20 cellular contexts compared by ENCODE assay signal in the genomic region with DNA sequence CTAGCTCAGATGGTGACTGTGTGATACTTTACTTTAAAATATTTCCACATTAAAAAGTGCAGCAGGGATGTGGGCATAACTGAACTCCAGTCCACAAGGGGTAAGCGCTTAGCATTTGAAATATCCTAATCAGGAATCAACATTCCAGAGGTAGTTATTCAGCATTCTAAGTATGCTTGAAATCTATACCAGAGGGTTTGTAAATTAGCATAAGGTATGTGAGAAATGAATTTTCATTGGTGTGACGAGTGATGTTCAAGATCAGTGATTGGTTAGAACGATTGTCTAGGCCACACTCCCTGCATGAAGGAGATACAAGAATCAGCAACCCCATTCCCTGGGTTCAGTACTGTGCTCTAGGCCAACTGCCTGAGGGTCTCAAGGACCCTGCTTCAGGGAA. TPM values are rescaled to one million over a fixed set of nuclear protein-coding genes. Genes with fewer than 3 reads are reported as not detected.
DNase-seq lines count a peak whose midpoint lies in the region; ATAC-seq, FAIRE-seq and TF ChIP-seq lines count a peak whose summit lies in the region.
"Had no signal": no experiment of that assay in that cellular context is flagged by ENCODE, and none has a peak within 500 bp of the region (broad histone marks: within the 10 kb centered on the region; RNA-seq: fewer than 3 reads in every experiment).

No MANE protein-coding gene starts in this region.

- H2BK120ac ChIP-seq in mesendoderm (ENCODE audit: low read depth, low read length), result no peak overlapping the region

- H3K36me3 ChIP-seq in SK-N-SH (replicated peaks in 1 of 2; ENCODE audit: control insufficient read depth in 1 of 2, insufficient read depth in 2 of 2, low read length in 1 of 2), result no peaks in the 10 kb centered on the region
- no peaks in the 10 kb centered on the region for H3K36me3 ChIP-seq in bronchial epithelial cell (ENCODE audit: control insufficient read depth, insufficient read depth, low read length)
- H3K36me3 ChIP-seq in mesendoderm (ENCODE audit: control insufficient read depth, insufficient read depth, low read length), result no peaks in the 10 kb centered on the region

- no peaks in the 10 kb centered on the region for H4K20me1 ChIP-seq in SK-N-SH (ENCODE audit: insufficient read depth)

- no peaks in the 10 kb centered on the region for H3K79me1 ChIP-seq in mesendoderm (ENCODE audit: low read length)

- POLR2A ChIA-PET in SK-N-SH (lab: Yijun Ruan, JAX), result no interaction called here

- H3K4me1 ChIP-seq in SK-N-SH (ENCODE audit: control insufficient read depth in 1 of 2, insufficient read depth in 2 of 2, low read depth in 1 of 2, low read length in 1 of 2), result no peaks in the 10 kb centered on the region
- H3K4me1 ChIP-seq in mesendoderm (ENCODE audit: control insufficient read depth, low read depth, low read length), result no peaks in the 10 kb centered on the region

- H3K9ac ChIP-seq in SK-N-SH, result no peak overlapping the region
- no peak overlapping the region for H3K9ac ChIP-seq in mesendoderm (ENCODE audit: low read length)

- no peak overlapping the region for H2BK5ac ChIP-seq in mesendoderm (ENCODE audit: low read length)

- ATAC-seq in SK-N-SH treated with all-trans-retinoic acid at 6 μM for 48 hours, result peak; percentile 59; the same call in 2 of the 3 replicates
- ATAC-seq in GM19328 (IDR thresholded peaks at IDR 0.05; ENCODE audit: unreplicated experiment), result no peak
- no peak for ATAC-seq in GM21737 (IDR thresholded peaks at IDR 0.05; ENCODE audit: unreplicated experiment)
- ATAC-seq: Right ventricle myocardium inferior had no signal

- H3K4ac ChIP-seq in mesendoderm (ENCODE audit: low read depth, low read length), result no peak overlapping the region

- H3K27me3 ChIP-seq in SK-N-SH (ENCODE audit: insufficient read depth) (no peaks in the 10 kb centered on the region), bronchial epithelial cell (ENCODE audit: control insufficient read depth, insufficient read depth, low read length) (peaks cover 8% of the 10 kb centered on the region), mesendoderm (ENCODE audit: insufficient read depth, low read length, poor library complexity) (no peaks in the 10 kb centered on the region)

- DNase-seq in SK-N-SH (no peak), bronchial epithelial cell (ENCODE audit: low read depth) (peak; percentile 22), mesendoderm (peak; percentile 43), ACHN (no peak), GM10266 (ENCODE audit: extremely low spot score) (no peak)
- DNase-seq: CD4-positive, alpha-beta T cell; DMS153; H7; HFFc6; NCI-H1436 treated with DMSO at 0.1 percent for 48 hours; NCI-H2029; NCI-H446 treated with DMSO at 0.1 percent for 48 hours had no signal

- CTCF ChIA-PET in SK-N-SH (lab: Yijun Ruan, JAX), result no interaction called here

- H3K4me3 ChIP-seq in SK-N-SH (ENCODE audit: low read depth in 2 of 2, low read length in 1 of 2) (no peak overlapping the region), bronchial epithelial cell (ENCODE audit: low read depth, low read length) (no peak overlapping the region), mesendoderm (ENCODE audit: low read length) (no peak overlapping the region)

- TF ChIP-seq EP300 in SK-N-SH (IDR thresholded peaks at IDR 0.05; ENCODE audit: borderline replicate concordance in 1 of 2, low read depth in 1 of 2, low read length in 1 of 2), result no peak

- no peaks in the 10 kb centered on the region for H3K9me3 ChIP-seq in SK-N-SH

- in situ Hi-C loops in ACHN (cut with HindIII; ENCODE audit: low pct_ligation_motif_present, low pct_unique_long_range_greater_than_20kb, low sequenced_read_pairs), result no loop called here

- no peak overlapping the region for H3K23ac ChIP-seq in mesendoderm (ENCODE audit: low read length)

- H3K4me2 ChIP-seq in SK-N-SH (no peak overlapping the region), mesendoderm (ENCODE audit: low read length) (no peak overlapping the region)

- H3K9me2 ChIP-seq in SK-N-SH, result no peaks in the 10 kb centered on the region

- TF ChIP-seq CTCF in SK-N-SH (IDR thresholded peaks at IDR 0.05) (no peak), bronchial epithelial cell (IDR thresholded peaks at IDR 0.05; ENCODE audit: insufficient read depth, low read length, severe bottlenecking) (no peak), GM10266 (IDR thresholded peaks at IDR 0.05; ENCODE audit: control insufficient read depth, insufficient read depth, low read depth, missing control alignments) (no peak)

- no peak overlapping the region for H2AFZ ChIP-seq in SK-N-SH (ENCODE audit: low read depth)

- H2BK15ac ChIP-seq in mesendoderm (replicated peaks; ENCODE audit: low read depth), result no peak overlapping the region

- H3K79me2 ChIP-seq in SK-N-SH (ENCODE audit: insufficient read depth) (no peaks in the 10 kb centered on the region), mesendoderm (ENCODE audit: control insufficient read depth, insufficient read depth, low read length) (no peaks in the 10 kb centered on the region)

- H3K18ac ChIP-seq in mesendoderm (ENCODE audit: low read length), result no peak overlapping the region

- no peak overlapping the region for H4K8ac ChIP-seq in mesendoderm (ENCODE audit: low read depth, low read length)

- no peak overlapping the region for H3K27ac ChIP-seq in SK-N-SH (ENCODE audit: low read depth in 2 of 2, low read length in 1 of 2)
- no peak overlapping the region for H3K27ac ChIP-seq in mesendoderm (ENCODE audit: low read depth, low read length)
- H3K27ac ChIP-seq: 22Rv1 had no signal

- H2AK5ac ChIP-seq in mesendoderm (ENCODE audit: low read length), result no peak overlapping the region

- TF ChIP-seq RAD21 in SK-N-SH (IDR thresholded peaks at IDR 0.05; ENCODE audit: low read length), result no peak

- FAIRE-seq in bronchial epithelial cell (lab: Jason Lieb, UNC), result no peak
- FAIRE-seq: RCC 7860 had no signal

- H3F3A ChIP-seq in SK-N-SH (replicated peaks; ENCODE audit: insufficient read depth), result no peaks in the 10 kb centered on the region

- H3K56ac ChIP-seq in mesendoderm (ENCODE audit: low read length), result no peak overlapping the region

- 45% methylated on average over 3 of the region's 3 CpGs for WGBS in SK-N-SH (ENCODE audit: low lambda C conversion rate)
- no CpG with 5 or more reads among the region's 3 CpGs for whole genome bisulfite sequencing in mesendoderm (ENCODE audit: extremely low coverage, insufficient coverage, low lambda C conversion rate)

- H4K5ac ChIP-seq in mesendoderm (ENCODE audit: low read length), result no peak overlapping the region

TF ChIP-seq in SK-N-SH treated with all-trans-retinoic acid at 6 μM for 48 hours, 23 proteins besides CTCF, POLR2A, EP300 and RAD21:
- TF ChIP-seq, protein P1, sequence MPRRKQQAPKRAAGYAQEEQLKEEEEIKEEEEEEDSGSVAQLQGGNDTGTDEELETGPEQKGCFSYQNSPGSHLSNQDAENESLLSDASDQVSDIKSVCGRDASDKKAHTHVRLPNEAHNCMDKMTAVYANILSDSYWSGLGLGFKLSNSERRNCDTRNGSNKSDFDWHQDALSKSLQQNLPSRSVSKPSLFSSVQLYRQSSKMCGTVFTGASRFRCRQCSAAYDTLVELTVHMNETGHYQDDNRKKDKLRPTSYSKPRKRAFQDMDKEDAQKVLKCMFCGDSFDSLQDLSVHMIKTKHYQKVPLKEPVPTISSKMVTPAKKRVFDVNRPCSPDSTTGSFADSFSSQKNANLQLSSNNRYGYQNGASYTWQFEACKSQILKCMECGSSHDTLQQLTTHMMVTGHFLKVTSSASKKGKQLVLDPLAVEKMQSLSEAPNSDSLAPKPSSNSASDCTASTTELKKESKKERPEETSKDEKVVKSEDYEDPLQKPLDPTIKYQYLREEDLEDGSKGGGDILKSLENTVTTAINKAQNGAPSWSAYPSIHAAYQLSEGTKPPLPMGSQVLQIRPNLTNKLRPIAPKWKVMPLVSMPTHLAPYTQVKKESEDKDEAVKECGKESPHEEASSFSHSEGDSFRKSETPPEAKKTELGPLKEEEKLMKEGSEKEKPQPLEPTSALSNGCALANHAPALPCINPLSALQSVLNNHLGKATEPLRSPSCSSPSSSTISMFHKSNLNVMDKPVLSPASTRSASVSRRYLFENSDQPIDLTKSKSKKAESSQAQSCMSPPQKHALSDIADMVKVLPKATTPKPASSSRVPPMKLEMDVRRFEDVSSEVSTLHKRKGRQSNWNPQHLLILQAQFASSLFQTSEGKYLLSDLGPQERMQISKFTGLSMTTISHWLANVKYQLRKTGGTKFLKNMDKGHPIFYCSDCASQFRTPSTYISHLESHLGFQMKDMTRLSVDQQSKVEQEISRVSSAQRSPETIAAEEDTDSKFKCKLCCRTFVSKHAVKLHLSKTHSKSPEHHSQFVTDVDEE (CRISPR knock-in tag; IDR thresholded peaks at IDR 0.05), result no peak
- TF ChIP-seq ZFP3 (CRISPR knock-in tag; IDR thresholded peaks at IDR 0.05), result no peak

TF ChIP-seq in SK-N-SH, 30 proteins besides CTCF, POLR2A, EP300 and RAD21:
- TF ChIP-seq, protein P2, sequence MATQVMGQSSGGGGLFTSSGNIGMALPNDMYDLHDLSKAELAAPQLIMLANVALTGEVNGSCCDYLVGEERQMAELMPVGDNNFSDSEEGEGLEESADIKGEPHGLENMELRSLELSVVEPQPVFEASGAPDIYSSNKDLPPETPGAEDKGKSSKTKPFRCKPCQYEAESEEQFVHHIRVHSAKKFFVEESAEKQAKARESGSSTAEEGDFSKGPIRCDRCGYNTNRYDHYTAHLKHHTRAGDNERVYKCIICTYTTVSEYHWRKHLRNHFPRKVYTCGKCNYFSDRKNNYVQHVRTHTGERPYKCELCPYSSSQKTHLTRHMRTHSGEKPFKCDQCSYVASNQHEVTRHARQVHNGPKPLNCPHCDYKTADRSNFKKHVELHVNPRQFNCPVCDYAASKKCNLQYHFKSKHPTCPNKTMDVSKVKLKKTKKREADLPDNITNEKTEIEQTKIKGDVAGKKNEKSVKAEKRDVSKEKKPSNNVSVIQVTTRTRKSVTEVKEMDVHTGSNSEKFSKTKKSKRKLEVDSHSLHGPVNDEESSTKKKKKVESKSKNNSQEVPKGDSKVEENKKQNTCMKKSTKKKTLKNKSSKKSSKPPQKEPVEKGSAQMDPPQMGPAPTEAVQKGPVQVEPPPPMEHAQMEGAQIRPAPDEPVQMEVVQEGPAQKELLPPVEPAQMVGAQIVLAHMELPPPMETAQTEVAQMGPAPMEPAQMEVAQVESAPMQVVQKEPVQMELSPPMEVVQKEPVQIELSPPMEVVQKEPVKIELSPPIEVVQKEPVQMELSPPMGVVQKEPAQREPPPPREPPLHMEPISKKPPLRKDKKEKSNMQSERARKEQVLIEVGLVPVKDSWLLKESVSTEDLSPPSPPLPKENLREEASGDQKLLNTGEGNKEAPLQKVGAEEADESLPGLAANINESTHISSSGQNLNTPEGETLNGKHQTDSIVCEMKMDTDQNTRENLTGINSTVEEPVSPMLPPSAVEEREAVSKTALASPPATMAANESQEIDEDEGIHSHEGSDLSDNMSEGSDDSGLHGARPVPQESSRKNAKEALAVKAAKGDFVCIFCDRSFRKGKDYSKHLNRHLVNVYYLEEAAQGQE (IDR thresholded peaks at IDR 0.05; ENCODE audit: low read depth, low read length), result no peak

RNA-seq across cellular contexts. Expression of gene MAPK4, which starts 42.6 kb away (rescaled TPM):
- polyA plus RNA-seq in SK-N-SH (2012; rRNA removed), result 0.02 TPM in 2 replicates
- 0.01 and 0.04 TPM in 2 replicates for polyA plus RNA-seq in SK-N-SH (2012; cell fraction: cytosol; rRNA removed)
- 0.05 TPM in 1 of 2 replicates, not detected in the other for polyA plus RNA-seq in SK-N-SH (2012; cell fraction: nucleus; rRNA removed)
- total RNA-seq in bronchial epithelial cell, result under 0.01 TPM in 1 of 2 replicates, not detected in the other
- polyA plus RNA-seq in mesendoderm (2013, experiment 1 of 2), result 1.2 TPM
- polyA plus RNA-seq in mesendoderm (2013, experiment 2 of 2), result 1.2 TPM
- total RNA-seq: CD4-positive, alpha-beta T cell; HFFc6; M059J had no signal
- polyA plus RNA-seq: BJ had no signal

Comparison
In these comparisons a context has a peak if more than half of its experiments do, and no peak if none do; other contexts are left out.
1. DNase-seq: peak in bronchial epithelial cell (single experiment) and mesendoderm (single experiment); none in SK-N-SH (single experiment), ACHN (single experiment) and GM10266 (single experiment).